Comparison of ENCODE assay signal across 13 cellular contexts in the genomic region with DNA sequence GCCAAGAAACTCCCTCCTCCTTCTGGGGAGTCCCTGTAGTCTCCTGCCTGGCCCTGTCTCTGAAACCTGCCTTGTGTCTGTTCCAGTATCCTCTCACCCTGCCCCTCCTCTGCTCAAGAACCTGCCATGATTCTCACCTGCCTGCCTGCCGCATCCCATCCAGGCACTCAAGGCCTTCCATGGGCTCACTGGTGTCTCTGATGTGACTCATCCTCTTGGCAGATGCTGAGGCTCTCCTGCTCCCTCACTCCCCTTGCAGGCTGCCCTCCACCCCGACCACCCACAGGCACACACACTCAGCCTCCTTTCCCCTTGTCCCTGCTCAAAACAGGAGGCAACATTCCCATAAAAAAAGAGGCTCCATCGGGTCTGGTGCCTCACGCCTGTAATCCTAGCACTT. TPM values are rescaled to one million over a fixed set of nuclear protein-coding genes. Genes with fewer than 3 reads are reported as not detected.
"Had no signal": no experiment of that assay in that cellular context is flagged by ENCODE, and none has a peak within 500 bp of the region (broad histone marks: within the 10 kb centered on the region; RNA-seq: fewer than 3 reads in every experiment).

No MANE protein-coding gene starts in this region.

- H3K4me3 ChIP-seq: thyroid gland, vagina had no signal

- H3K27ac ChIP-seq: thyroid gland, vagina had no signal

- H3K27me3 ChIP-seq: thyroid gland, vagina had no signal

- H3K4me1 Mint-ChIP-seq: activated T-helper 17 cell treated with anti-CD3 and anti-CD28 coated beads, Interleukin-2, amount 50 U/mL, for 72 hours had no signal

- ATAC-seq: activated T-helper 17 cell treated with anti-CD3 and anti-CD28 coated beads, Interleukin-2, amount 50 U/mL, for 72 hours; esophagus mucosa; left colon had no signal

- DNase-seq: activated CD4-positive, alpha-beta T cell treated with anti-CD3 and anti-CD28 coated beads for 48 hours; activated naive CD4-positive, alpha-beta T cell treated with anti-CD3 and anti-CD28 coated beads, Interleukin-2, amount 50 U/mL, for 16 hours; cerebellar nuclear complex; dermis blood vessel endothelial cell; nephron progenitor cell; stimulated activated CD4-positive, alpha-beta T cell treated with anti-CD3 and anti-CD28 coated beads, Interleukin-4, amount 100 ng/mL, for 4 hours; thyroid gland had no signal

- H3K36me3 ChIP-seq: thyroid gland, vagina had no signal

- H3K4me3 Mint-ChIP-seq: activated T-helper 17 cell treated with anti-CD3 and anti-CD28 coated beads, Interleukin-2, amount 50 U/mL, for 72 hours; brain; nephron progenitor cell had no signal

- H3K4me1 ChIP-seq: thyroid gland, vagina had no signal

- H3K9me3 Mint-ChIP-seq: activated T-helper 17 cell treated with anti-CD3 and anti-CD28 coated beads, Interleukin-2, amount 50 U/mL, for 72 hours; nephron progenitor cell had no signal

- H3K36me3 Mint-ChIP-seq: brain had no signal

- H3K27ac Mint-ChIP-seq: activated T-helper 17 cell treated with anti-CD3 and anti-CD28 coated beads, Interleukin-2, amount 50 U/mL, for 72 hours; brain; nephron progenitor cell had no signal

- H3K9me3 ChIP-seq: thyroid gland, vagina had no signal

RNA-seq across cellular contexts. Expression of a gene that starts 5.8 kb away (rescaled TPM):
- total RNA-seq: glomerular endothelial cell had no signal
